In the genomic region with DNA sequence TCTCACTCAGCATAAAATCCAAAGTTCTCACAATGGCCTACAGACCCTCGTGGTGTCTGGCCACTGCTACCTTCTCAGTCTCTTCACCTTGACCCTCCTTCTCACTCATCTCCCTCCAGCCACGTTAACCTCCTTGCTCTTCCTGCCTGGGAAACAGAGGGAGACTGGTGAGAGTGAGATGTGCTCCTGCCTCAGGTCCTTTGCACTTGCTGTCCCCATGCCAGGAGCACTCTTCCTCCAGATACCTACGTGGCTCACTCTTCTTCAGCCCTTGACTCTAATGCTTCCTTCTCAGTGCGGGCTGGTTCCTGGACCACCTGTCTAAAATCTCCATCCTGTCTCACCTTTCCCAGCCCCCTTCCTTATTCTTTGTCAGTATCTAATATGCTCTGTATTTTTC, we compare ENCODE assay signal across 30 cellular contexts.
"Had no signal": no experiment of that assay in that cellular context is flagged by ENCODE, and none has a peak within 500 bp of the region (broad histone marks: within the 10 kb centered on the region; RNA-seq: fewer than 3 reads in every experiment).

No MANE protein-coding gene starts in this region.

- H3K27me3 Mint-ChIP-seq: activated CD4-positive, alpha-beta memory T cell treated with anti-CD3 and anti-CD28 coated beads, Interleukin-2, amount 10 ng/mL, durations not matched to agents 7 days and 5 days; activated CD4-positive, alpha-beta T cell treated with anti-CD3 and anti-CD28 coated beads, Interleukin-2, amount 10 ng/mL, durations not matched to agents 7 days and 5 days; activated naive CD4-positive, alpha-beta T cell treated with anti-CD3 and anti-CD28 coated beads, Interleukin-2, amount 10 ng/mL, durations not matched to agents 7 days and 5 days; activated naive CD8-positive, alpha-beta T cell treated with anti-CD3 and anti-CD28 coated beads, Interleukin-2, amount 50 U/mL, for 24 hours had no signal

- H3K9me3 Mint-ChIP-seq: activated CD4-positive, alpha-beta memory T cell treated with anti-CD3 and anti-CD28 coated beads, Interleukin-2, amount 10 ng/mL, durations not matched to agents 7 days and 5 days; activated CD4-positive, alpha-beta T cell treated with anti-CD3 and anti-CD28 coated beads, Interleukin-2, amount 10 ng/mL, durations not matched to agents 7 days and 5 days; activated naive CD4-positive, alpha-beta T cell treated with anti-CD3 and anti-CD28 coated beads, Interleukin-2, amount 10 ng/mL, durations not matched to agents 7 days and 5 days; activated naive CD8-positive, alpha-beta T cell treated with anti-CD3 and anti-CD28 coated beads, Interleukin-2, amount 50 U/mL, for 24 hours; activated T-helper 1 cell treated with anti-CD3 and anti-CD28 coated beads, Interleukin-12 subunit alpha, Interleukin-12 subunit beta, Interleukin-2, Interleukin-4 antibody, amounts not matched to agents 30 ng/mL and 10 ng/mL and 1 ng/mL, durations not matched to agents 14 hours and 24 hours and 36 hours; natural killer cell; T-helper 1 cell treated with Interleukin-12 subunit alpha and Interleukin-12 subunit beta and Interleukin-4 antibody, amounts not matched to agents 30 μg/mL and 1 μg/mL, for 36 hours had no signal

- H3K79me2 ChIP-seq: parathyroid adenoma had no signal

- DNase-seq: activated CD4-positive, alpha-beta memory T cell treated with anti-CD3 and anti-CD28 coated beads, Interleukin-2, amount 10 ng/mL, durations not matched to agents 7 days and 5 days; activated CD4-positive, alpha-beta T cell treated with anti-CD3 and anti-CD28 coated beads for 1 hour; activated CD4-positive, alpha-beta T cell treated with anti-CD3 and anti-CD28 coated beads, Interleukin-2, amount 10 ng/mL, durations not matched to agents 7 days and 5 days; activated gamma-delta T cell; activated naive CD4-positive, alpha-beta T cell treated with anti-CD3 and anti-CD28 coated beads, Interleukin-2, amount 10 ng/mL, durations not matched to agents 7 days and 5 days; activated naive CD8-positive, alpha-beta T cell treated with anti-CD3 and anti-CD28 coated beads, Interleukin-2, amount 50 U/mL, for 24 hours; activated T-cell treated with anti-CD3 and anti-CD28 coated beads for 4 hours; amygdala; dermis blood vessel endothelial cell; effector CD4-positive, alpha-beta T cell; gastrocnemius medialis; glutamatergic neuron; left lung; lower lobe of right lung; mesendoderm; natural killer cell; nucleus accumbens; right cardiac atrium; spleen; stimulated activated naive CD4-positive, alpha-beta T cell treated with Interleukin-2 at 50 U/mL for 16 hours; SW 1271; T1000; testis; transverse colon; WERI-Rb-1 had no signal

- ATAC-seq: activated naive CD8-positive, alpha-beta T cell treated with anti-CD3 and anti-CD28 coated beads, Interleukin-2, amount 50 U/mL, for 24 hours; gastrocnemius medialis; left lung; lower lobe of right lung; natural killer cell; right cardiac atrium had no signal

- H3K27me3 ChIP-seq: breast epithelium, gastrocnemius medialis, left lung, spleen, testis, transverse colon had no signal

- H2AFZ ChIP-seq: parathyroid adenoma had no signal

- H3K27ac ChIP-seq: breast epithelium, gastrocnemius medialis, left lung, lower lobe of right lung, parathyroid adenoma, SK-N-MC, testis, transverse colon, WERI-Rb-1 had no signal

- H3K27ac Mint-ChIP-seq: activated CD4-positive, alpha-beta memory T cell treated with anti-CD3 and anti-CD28 coated beads, Interleukin-2, amount 10 ng/mL, durations not matched to agents 7 days and 5 days; activated CD4-positive, alpha-beta T cell treated with anti-CD3 and anti-CD28 coated beads, Interleukin-2, amount 10 ng/mL, durations not matched to agents 7 days and 5 days; activated naive CD4-positive, alpha-beta T cell treated with anti-CD3 and anti-CD28 coated beads, Interleukin-2, amount 10 ng/mL, durations not matched to agents 7 days and 5 days; activated naive CD8-positive, alpha-beta T cell treated with anti-CD3 and anti-CD28 coated beads, Interleukin-2, amount 50 U/mL, for 24 hours; activated T-helper 1 cell treated with anti-CD3 and anti-CD28 coated beads, Interleukin-12 subunit alpha, Interleukin-12 subunit beta, Interleukin-2, Interleukin-4 antibody, amounts not matched to agents 30 ng/mL and 10 ng/mL and 1 ng/mL, durations not matched to agents 14 hours and 24 hours and 36 hours; natural killer cell; T-helper 1 cell treated with Interleukin-12 subunit alpha and Interleukin-12 subunit beta and Interleukin-4 antibody, amounts not matched to agents 30 μg/mL and 1 μg/mL, for 36 hours had no signal

- H3K36me3 Mint-ChIP-seq: natural killer cell had no signal

- H3K4me3 Mint-ChIP-seq: activated CD4-positive, alpha-beta memory T cell treated with anti-CD3 and anti-CD28 coated beads, Interleukin-2, amount 10 ng/mL, durations not matched to agents 7 days and 5 days; activated CD4-positive, alpha-beta T cell treated with anti-CD3 and anti-CD28 coated beads, Interleukin-2, amount 10 ng/mL, durations not matched to agents 7 days and 5 days; activated naive CD4-positive, alpha-beta T cell treated with anti-CD3 and anti-CD28 coated beads, Interleukin-2, amount 10 ng/mL, durations not matched to agents 7 days and 5 days; activated naive CD8-positive, alpha-beta T cell treated with anti-CD3 and anti-CD28 coated beads, Interleukin-2, amount 50 U/mL, for 24 hours; activated T-helper 1 cell treated with anti-CD3 and anti-CD28 coated beads, Interleukin-12 subunit alpha, Interleukin-12 subunit beta, Interleukin-2, Interleukin-4 antibody, amounts not matched to agents 30 ng/mL and 10 ng/mL and 1 ng/mL, durations not matched to agents 14 hours and 24 hours and 36 hours; natural killer cell; T-helper 1 cell treated with Interleukin-12 subunit alpha and Interleukin-12 subunit beta and Interleukin-4 antibody, amounts not matched to agents 30 μg/mL and 1 μg/mL, for 36 hours had no signal

- H3K36me3 ChIP-seq: breast epithelium, transverse colon had no signal

- H3K4me3 ChIP-seq: breast epithelium, gastrocnemius medialis, left lung, lower lobe of right lung, SK-N-MC, spleen, testis, transverse colon had no signal

- H3K4me1 ChIP-seq: parathyroid adenoma had no signal

- H3K4me1 Mint-ChIP-seq: activated naive CD8-positive, alpha-beta T cell treated with anti-CD3 and anti-CD28 coated beads, Interleukin-2, amount 50 U/mL, for 24 hours had no signal

- H3K9ac ChIP-seq: parathyroid adenoma had no signal

- H3K9me3 ChIP-seq: breast epithelium, gastrocnemius medialis, left lung, lower lobe of right lung, spleen, testis, transverse colon had no signal
